In genomic region chr12:111578276-111578970, GRCh38 we compare ENCODE assay signal across 11 cellular contexts. TPM values are rescaled to one million over a fixed set of nuclear protein-coding genes. Genes with fewer than 3 reads are reported as not detected.
A peak's percentile ranks its signal among the peaks of the same experiment; 100 is the strongest.
DNase-seq lines count a peak whose midpoint lies in the region; ATAC-seq, FAIRE-seq and TF ChIP-seq lines count a peak whose summit lies in the region.
"Had no signal": no experiment of that assay in that cellular context is flagged by ENCODE, and none has a peak within 500 bp of the region (broad histone marks: within the 10 kb centered on the region; RNA-seq: fewer than 3 reads in every experiment).

No MANE protein-coding gene starts in this region.

- H3K27me3 ChIP-seq in trophoblast cell (ENCODE audit: insufficient read depth, low read length): no peaks in the 10 kb centered on the region
- H3K27me3 ChIP-seq: ascending aorta had no signal

- peaks cover 5 to 10% of the 10 kb centered on the region in 2 experiments for H3K4me1 ChIP-seq in trophoblast cell (ENCODE audit: control insufficient read depth in 1 of 2, insufficient read depth in 2 of 2, low read length in 2 of 2)
- H3K4me1 ChIP-seq: ascending aorta had no signal

- H2BK12ac ChIP-seq in trophoblast cell (ENCODE audit: low read length): no peak overlapping the region

- peaks cover 8% of the 10 kb centered on the region for H3K79me2 ChIP-seq in trophoblast cell (ENCODE audit: control insufficient read depth, insufficient read depth, low read length, poor library complexity)

- H3K9ac ChIP-seq in trophoblast cell (ENCODE audit: low read length): no peak overlapping the region

- no peak overlapping the region for H4K91ac ChIP-seq in trophoblast cell (ENCODE audit: low read depth, low read length)

- no peaks in the 10 kb centered on the region for H3K9me3 ChIP-seq in trophoblast cell (ENCODE audit: insufficient read depth, low read depth, low read length)
- H3K9me3 ChIP-seq: ascending aorta had no signal

- no peak overlapping the region for H3K4ac ChIP-seq in trophoblast cell (ENCODE audit: low read depth, low read length)

- no peak overlapping the region for H3K4me3 ChIP-seq in trophoblast cell (ENCODE audit: low read depth, low read length)
- H3K4me3 ChIP-seq: ascending aorta had no signal

- DNase-seq in GM12891 (ENCODE audit: insufficient read length, low spot score) (no peak), NCI-H460 (ENCODE audit: extremely low read depth, low read depth) (peak; percentile 83), ecto neural progenitor cell (ENCODE audit: low spot score) (peak; percentile 18), trophoblast cell (peak in 1 of 2 donors; percentile 59), T-helper 9 cell (no peak), globus pallidus (ENCODE audit: low spot score) (no peak), NCI-H146 (lab: John Stamatoyannopoulos, UW) (no peak)
- DNase-seq: NCI-H1436 treated with DMSO at 0.1 percent for 48 hours had no signal

- no peak for ATAC-seq in GM21423 (IDR thresholded peaks at IDR 0.05; ENCODE audit: unreplicated experiment)

- H3K4me2 ChIP-seq in trophoblast cell (ENCODE audit: low read length): no peak overlapping the region

- peak overlapping the region; percentile 5 for H3K18ac ChIP-seq in trophoblast cell (ENCODE audit: low read length)

- H3K14ac ChIP-seq in trophoblast cell (ENCODE audit: low read length): no peak overlapping the region

- FAIRE-seq in GM12891 (lab: Jason Lieb, UNC): peak; percentile 58
- FAIRE-seq: keratinocyte had no signal

- H3K23ac ChIP-seq in trophoblast cell (ENCODE audit: low read length): no peak overlapping the region

- no peak overlapping the region for H4K12ac ChIP-seq in trophoblast cell (ENCODE audit: low read depth, low read length)

- H2AFZ ChIP-seq in trophoblast cell (ENCODE audit: insufficient read depth, low read length, poor library complexity): no peak overlapping the region

- H2BK120ac ChIP-seq in trophoblast cell (ENCODE audit: insufficient read depth, low read length, poor library complexity): no peak overlapping the region

- H3K36me3 ChIP-seq in trophoblast cell (ENCODE audit: control insufficient read depth in 1 of 2, insufficient read depth in 2 of 2, low read length in 2 of 2): peaks cover 4 to 6% of the 10 kb centered on the region in 2 experiments
- H3K36me3 ChIP-seq: ascending aorta had no signal

- no peak for TF ChIP-seq POLR2A in GM12891 (IDR thresholded peaks at IDR 0.05; ENCODE audit: low read depth, low read length)

- no peak overlapping the region for H2BK5ac ChIP-seq in trophoblast cell (ENCODE audit: low read depth, low read length, poor library complexity)

- H3K27ac ChIP-seq in trophoblast cell (ENCODE audit: low read depth, low read length): no peak overlapping the region
- H3K27ac ChIP-seq: ascending aorta had no signal

- H3K79me1 ChIP-seq in trophoblast cell (ENCODE audit: low read length): no peaks in the 10 kb centered on the region

- H4K8ac ChIP-seq in trophoblast cell (ENCODE audit: low read depth, low read length): no peak overlapping the region

- no peak overlapping the region for H2AK5ac ChIP-seq in trophoblast cell (ENCODE audit: low read length)

- WGBS in trophoblast cell (ENCODE audit: extremely low coverage, insufficient coverage, insufficient read length): no CpG with 5 or more reads among the region's 4 CpGs

TF ChIP-seq in GM12891, 5 proteins besides CTCF, POLR2A, EP300 and RAD21:
- TF ChIP-seq PAX5 (IDR thresholded peaks at IDR 0.05; ENCODE audit: insufficient read depth, low read length, severe bottlenecking) (no peak), TAF1 (IDR thresholded peaks at IDR 0.05; ENCODE audit: low read depth, low read length) (no peak), POLR2AphosphoS5 (IDR thresholded peaks at IDR 0.05; ENCODE audit: low read depth, low read length) (no peak), POU2F2 (IDR thresholded peaks at IDR 0.05; ENCODE audit: low read depth, low read length) (peak; percentile 52; the same call in 1 of the 2 replicates), SPI1 (IDR thresholded peaks at IDR 0.05; ENCODE audit: low read depth, low read length) (no peak)

RNA-seq across cellular contexts. Expression of gene ATXN2, which starts 20.7 kb away (rescaled TPM):
- polyA plus RNA-seq in GM12891 (2012; ENCODE audit: low read depth, missing spikeins): 16.1 TPM
- total RNA-seq in NCI-H460 (2014; rRNA removed; shearing (Covaris generic)): 22.7 and 33.4 TPM in 2 replicates
- polyA plus RNA-seq in NCI-H460 (2014; cell fraction: nucleus; rRNA removed): 14.6 and 21.4 TPM in 2 replicates
- 57.3 and 58.0 TPM in 2 replicates for polyA plus RNA-seq in trophoblast cell (2013)

Comparison
In these comparisons a context has a peak if more than half of its experiments do, and no peak if none do; other contexts are left out.
1. DNase-seq: peak in NCI-H460 (single experiment) and ecto neural progenitor cell (single experiment); none in GM12891 (single experiment), T-helper 9 cell (single experiment), globus pallidus (single experiment) and NCI-H146 (single experiment).